18 cellular contexts compared by ENCODE assay signal in genomic region chr13:98972059-98972458, GRCh38. TPM values are rescaled to one million over a fixed set of nuclear protein-coding genes. Genes with fewer than 3 reads are reported as not detected.
DNase-seq lines count a peak whose midpoint lies in the region; ATAC-seq and TF ChIP-seq lines count a peak whose summit lies in the region.
"Had no signal": no experiment of that assay in that cellular context is flagged by ENCODE, and none has a peak within 500 bp of the region (broad histone marks: within the 10 kb centered on the region; RNA-seq: fewer than 3 reads in every experiment).

No MANE protein-coding gene starts in this region.

- H3K4me2 ChIP-seq in IMR-90 (ENCODE audit: low read depth, low read length), result no peak overlapping the region

- no peak for TF ChIP-seq POLR2A in IMR-90 (IDR thresholded peaks at IDR 0.05; ENCODE audit: low read depth, low read length)

- peak overlapping the region; percentile 30; the same call in 1 of the 2 replicates for H3K14ac ChIP-seq in IMR-90 (replicated peaks; ENCODE audit: low read depth, low read length)

- DNase-seq in IMR-90 (no peak), NCI-H526 treated with DMSO at 0.1 percent for 48 hours (lab: John Stamatoyannopoulos, UW) (no peak)
- DNase-seq: activated CD4-positive, alpha-beta T cell treated with anti-CD3 and anti-CD28 coated beads for 48 hours; aorta; GDM1; MG63; NCI-H187 treated with DMSO at 0.1 percent for 48 hours; NCI-H510A; nephron progenitor cell; SJCRH30; stomach had no signal

- peaks cover 3 to 52% of the 10 kb centered on the region in 2 experiments; a peak in 2 of 4 replicates for H3K79me1 ChIP-seq in IMR-90 (ENCODE audit: low read depth in 1 of 2, low read length in 2 of 2)

- H3K27ac ChIP-seq in IMR-90 (ENCODE audit: insufficient read depth, low read length) (no peak overlapping the region), cingulate gyrus (ENCODE audit: low read depth, low read length) (peak overlapping the region; percentile 47), mesodermal cell (ENCODE audit: low read depth, low read length, severe bottlenecking) (peak overlapping the region; percentile 85), subcutaneous abdominal adipose tissue (ENCODE audit: low read depth, low read length) (peak overlapping the region; percentile 58)
- H3K27ac ChIP-seq: SJCRH30 had no signal

- no peak for TF ChIP-seq RAD21 in IMR-90 (IDR thresholded peaks at IDR 0.05; ENCODE audit: low read length)

- BruUV-seq in IMR-90 (replicated peaks; lab: Mats Ljungman, UMichigan), result no TSS peak

- H4K8ac ChIP-seq in IMR-90 (ENCODE audit: low read depth in 2 of 2, low read length in 2 of 2), result peak overlapping the region in 1 of 2 experiments; percentile 44; a peak in 1 of 4 replicates

- H3K9ac ChIP-seq in IMR-90 (ENCODE audit: low read depth, low read length), result no peak overlapping the region
- H3K9ac ChIP-seq in subcutaneous abdominal adipose tissue (ENCODE audit: low read length in 5 of 5), result no peak overlapping the region

- H4K5ac ChIP-seq in IMR-90 (ENCODE audit: low read depth, low read length), result no peak overlapping the region

- H3K56ac ChIP-seq in IMR-90 (ENCODE audit: extremely low read depth, insufficient read depth, low read length), result no peak overlapping the region

- H3K36me3 ChIP-seq in IMR-90 (ENCODE audit: control insufficient read depth, insufficient read depth, low read length), result no peaks in the 10 kb centered on the region
- peaks cover 16% of the 10 kb centered on the region for H3K36me3 ChIP-seq in mesodermal cell (ENCODE audit: control insufficient read depth, insufficient read depth, low read length)
- H3K36me3 ChIP-seq in subcutaneous abdominal adipose tissue (ENCODE audit: control insufficient read depth in 5 of 5, insufficient read depth in 5 of 5, low read length in 5 of 5), result no peaks in the 10 kb centered on the region
- H3K36me3 ChIP-seq: MG63, SJCRH30, stomach had no signal

- peaks cover 11% of the 10 kb centered on the region for H3K9me1 ChIP-seq in IMR-90 (ENCODE audit: insufficient read depth, low read length)

- H3K27me3 ChIP-seq in IMR-90 (ENCODE audit: control insufficient read depth, insufficient read depth, low read length), result no peaks in the 10 kb centered on the region
- H3K27me3 ChIP-seq in subcutaneous abdominal adipose tissue (ENCODE audit: control insufficient read depth in 5 of 5, insufficient read depth in 4 of 5, low read length in 5 of 5), result peaks cover 0 to 11% (median 0%) of the 10 kb centered on the region in 5 donors
- H3K27me3 ChIP-seq: MG63, SJCRH30, stomach had no signal

- no peak overlapping the region for H2AK5ac ChIP-seq in IMR-90 (ENCODE audit: low read depth, low read length)

- dilution Hi-C loops in IMR-90 (cut with HindIII; ENCODE audit: low sequenced_read_pairs, unreplicated experiment), result no loop called here

- no peak overlapping the region for H2AFZ ChIP-seq in IMR-90 (replicated peaks; ENCODE audit: low read length, poor library complexity)

- no peaks in the 10 kb centered on the region for H3K9me3 ChIP-seq in IMR-90 (ENCODE audit: control insufficient read depth, insufficient read depth, low read length)
- no peaks in the 10 kb centered on the region for H3K9me3 ChIP-seq in mesodermal cell (ENCODE audit: control insufficient read depth, low read length)
- no peaks in the 10 kb centered on the region for H3K9me3 ChIP-seq in subcutaneous abdominal adipose tissue (ENCODE audit: control insufficient read depth in 5 of 5, low read length in 5 of 5)
- H3K9me3 ChIP-seq: MG63, SJCRH30, stomach had no signal

- peak overlapping the region; percentile 17 for H2BK120ac ChIP-seq in IMR-90 (ENCODE audit: low read depth, low read length)

- ATAC-seq in IMR-90 (ENCODE audit: low read depth) (no peak), GM21619 (IDR thresholded peaks at IDR 0.05; ENCODE audit: unreplicated experiment) (no peak), GM19397 (IDR thresholded peaks at IDR 0.05; ENCODE audit: unreplicated experiment) (no peak)
- ATAC-seq: GM12878 had no signal

- TF ChIP-seq CTCF in IMR-90 (conservative IDR thresholded peaks at IDR 0.05; ENCODE audit: low read depth, low read length), result no peak

- POLR2A ChIA-PET in IMR-90 (lab: Charles Lee; ENCODE audit: unreplicated experiment), result no interaction called here

- in situ Hi-C loops in IMR-90 (cut with MboI; ENCODE audit: low sequenced_read_pairs), result no loop called here

- WGBS in IMR-90 (ENCODE audit: extremely low coverage in 2 of 2, insufficient read length in 1 of 2), 2 experiments, result no CpG with 5 or more reads among the region's 3 CpGs
- WGBS in mesodermal cell (ENCODE audit: insufficient coverage in 2 of 2), 2 experiments, result 67% methylated on average over 1 of the region's 3 CpGs; no CpG with 5 or more reads in 1 of the 2 experiments

- no peak overlapping the region; the same call in 1 of the 2 replicates for H3K23ac ChIP-seq in IMR-90 (ENCODE audit: low read depth, low read length)

- H4K20me1 ChIP-seq in IMR-90 (ENCODE audit: insufficient read depth, low read length), result no peaks in the 10 kb centered on the region

- H3K4me1 ChIP-seq in IMR-90 (ENCODE audit: control insufficient read depth, insufficient read depth, low read length), result peaks cover 6% of the 10 kb centered on the region
- peaks cover 53% of the 10 kb centered on the region for H3K4me1 ChIP-seq in mesodermal cell (ENCODE audit: control insufficient read depth, insufficient read depth, low read length, poor library complexity, severe bottlenecking)
- H3K4me1 ChIP-seq in subcutaneous abdominal adipose tissue (ENCODE audit: control insufficient read depth in 5 of 5, insufficient read depth in 5 of 5, low read length in 5 of 5), result peaks cover 2 to 55% (median 16%) of the 10 kb centered on the region in 5 donors

- no peak overlapping the region for H3K18ac ChIP-seq in IMR-90 (ENCODE audit: low read depth, low read length)

- H4K91ac ChIP-seq in IMR-90 (ENCODE audit: insufficient read depth, low read depth, low read length), result no peak overlapping the region

- no peak overlapping the region for H3K4me3 ChIP-seq in IMR-90 (ENCODE audit: insufficient read depth, low read depth, low read length)
- no peak overlapping the region for H3K4me3 ChIP-seq in mesodermal cell (ENCODE audit: extremely low read depth, insufficient read depth, low read length, poor library complexity, severe bottlenecking)
- no peak overlapping the region for H3K4me3 ChIP-seq in subcutaneous abdominal adipose tissue (ENCODE audit: low read depth in 1 of 5, low read length in 5 of 5)
- H3K4me3 ChIP-seq: GM12878, lung, MG63, SJCRH30, stomach had no signal

- no peak overlapping the region for H2BK15ac ChIP-seq in IMR-90 (ENCODE audit: low read depth, low read length)

- CTCF ChIA-PET in IMR-90 (lab: Yijun Ruan, JAX), result interaction anchor here (1.6 kb wide), 1 partner anchor 12 kb away, joined by 3 read pairs; no protein-coding TSS in a partner anchor

- no peak overlapping the region for H2BK20ac ChIP-seq in IMR-90 (ENCODE audit: low read depth, low read length)

- intact Hi-C loops in IMR-90 (cut with micrococcal nuclease), result no loop called here

- H2BK5ac ChIP-seq in IMR-90 (ENCODE audit: low read depth, low read length, poor library complexity, severe bottlenecking), result no peak overlapping the region

- H2AK9ac ChIP-seq in IMR-90 (replicated peaks; ENCODE audit: low read depth, low read length, poor library complexity), result no peak overlapping the region

- no peak overlapping the region; the same call in 1 of the 2 replicates for H3K4ac ChIP-seq in IMR-90 (ENCODE audit: low read depth, low read length)

TF ChIP-seq in IMR-90, 13 proteins besides CTCF, POLR2A, EP300 and RAD21:
- TF ChIP-seq MXI1 (IDR thresholded peaks at IDR 0.05; ENCODE audit: borderline replicate concordance, low read depth, low read length), result no peak
- no peak for TF ChIP-seq MAZ (IDR thresholded peaks at IDR 0.05; ENCODE audit: borderline replicate concordance, low read depth, low read length)
- TF ChIP-seq CEBPB (IDR thresholded peaks at IDR 0.05; ENCODE audit: low read depth, low read length), result no peak
- no peak for TF ChIP-seq BHLHE40 (IDR thresholded peaks at IDR 0.05; ENCODE audit: low read depth, low read length)
- TF ChIP-seq FOS (IDR thresholded peaks at IDR 0.05; ENCODE audit: low read depth, low read length), result no peak

RNA-seq across cellular contexts. Expression of gene DOCK9, which starts 5.8 kb away (rescaled TPM):
- total RNA-seq in IMR-90 (2012; rRNA removed), result 7.2 and 9.7 TPM in 2 replicates
- 4.8 and 6.4 TPM in 2 replicates for polyA plus RNA-seq in IMR-90 (2012; rRNA removed)
- 2.7 and 3.8 TPM in 2 replicates for polyA plus RNA-seq in IMR-90 (2012; cell fraction: cytosol; rRNA removed)
- 5.8 and 10.6 TPM in 2 replicates for polyA plus RNA-seq in IMR-90 (2012; cell fraction: nucleus; rRNA removed; ENCODE audit: low replicate concordance)
- polyA plus RNA-seq in mesodermal cell (2013, experiment 1 of 2), result 64.4 TPM
- polyA plus RNA-seq in mesodermal cell (2013, experiment 2 of 2), result 63.4 TPM
